In the genomic region with DNA sequence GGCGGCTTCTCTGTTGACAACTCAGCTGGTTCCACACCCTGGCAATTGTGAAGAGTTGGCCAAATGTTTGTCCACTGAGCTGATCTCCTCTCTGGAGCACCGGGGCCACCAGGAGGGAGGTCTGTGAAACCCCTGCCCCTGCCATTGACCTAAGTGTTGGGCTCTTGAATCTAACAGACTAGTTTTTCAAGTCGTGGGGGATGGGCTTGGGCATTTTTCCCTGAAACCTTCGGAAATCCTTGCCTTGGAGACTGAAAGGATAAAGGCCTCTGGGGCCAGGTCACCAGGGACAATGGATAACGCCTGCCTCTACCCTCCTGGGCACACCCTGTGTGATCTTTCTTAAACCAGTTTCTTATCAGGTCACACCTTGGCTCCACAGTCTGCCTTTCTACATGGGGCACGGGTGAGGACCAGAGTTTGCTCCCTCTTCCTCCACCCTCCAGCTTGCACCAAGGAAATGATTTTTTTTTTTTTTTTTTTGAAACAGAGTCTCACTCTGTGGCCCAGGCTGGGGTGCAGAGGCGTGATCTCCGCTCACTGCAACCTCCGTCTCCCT, we compare ENCODE assay signal across 8 cellular contexts. TPM values are rescaled to one million over a fixed set of nuclear protein-coding genes. Genes with fewer than 3 reads are reported as not detected.
DNase-seq lines count a peak whose midpoint lies in the region; ATAC-seq and TF ChIP-seq lines count a peak whose summit lies in the region.

No MANE protein-coding gene starts in this region.

- H3K36me3 Mint-ChIP-seq in brain, result peaks cover 26% of the 10 kb centered on the region

- H3K27me3 Mint-ChIP-seq in brain, result peaks cover 44% of the 10 kb centered on the region

- H2BK15ac ChIP-seq in mesendoderm (replicated peaks; ENCODE audit: low read depth), result no peak overlapping the region

- TF ChIP-seq POLR2A in vagina (IDR thresholded peaks at IDR 0.05), result no peak

- peak overlapping the region; percentile 49 for H3K4me2 ChIP-seq in mesendoderm (ENCODE audit: low read length)

- peak overlapping the region; percentile 98 for H3K56ac ChIP-seq in mesendoderm (ENCODE audit: low read length)

- peak overlapping the region in 6 of 10 donors; percentile 68 to 93 (median 83) for H3K27ac ChIP-seq in heart right ventricle
- peak overlapping the region; percentile 88 for H3K27ac ChIP-seq in mesendoderm (ENCODE audit: low read depth, low read length)
- H3K27ac ChIP-seq in vagina, result peak overlapping the region; percentile 58

- no peak overlapping the region for H4K8ac ChIP-seq in mesendoderm (ENCODE audit: low read depth, low read length)

- H3K79me1 ChIP-seq in mesendoderm (ENCODE audit: low read length), result peaks cover 9% of the 10 kb centered on the region

- H3K9me3 ChIP-seq in heart right ventricle (no peaks in the 10 kb centered on the region), vagina (no peaks in the 10 kb centered on the region)

- TF ChIP-seq CTCF in heart right ventricle (IDR thresholded peaks at IDR 0.05), result no peak
- no peak for TF ChIP-seq CTCF in brain (conservative IDR thresholded peaks at IDR 0.05)
- no peak for TF ChIP-seq CTCF in vagina (IDR thresholded peaks at IDR 0.05)

- peak overlapping the region; percentile 54 for H3K18ac ChIP-seq in mesendoderm (ENCODE audit: low read length)

- peak in 1 of 8 donors; percentile 3 for ATAC-seq in heart right ventricle
- no peak for ATAC-seq in Right ventricle myocardium inferior
- no peak for ATAC-seq in HG02763 (IDR thresholded peaks at IDR 0.05; ENCODE audit: unreplicated experiment)

- DNase-seq in heart right ventricle (no peak), Right ventricle myocardium inferior (ENCODE audit: missing footprints) (no peak), mesendoderm (peak; percentile 86), vagina (ENCODE audit: extremely low spot score in 2 of 2) (no peak), NCI-H1436 treated with DMSO at 0.1 percent for 48 hours (lab: John Stamatoyannopoulos, UW) (no peak), T1000 (lab: John Stamatoyannopoulos, UW) (no peak)

- peak overlapping the region; percentile 79 for H2BK5ac ChIP-seq in mesendoderm (ENCODE audit: low read length)

- H3K79me2 ChIP-seq in mesendoderm (ENCODE audit: control insufficient read depth, insufficient read depth, low read length), result peaks cover 29% of the 10 kb centered on the region

- H3K4me3 ChIP-seq in heart right ventricle, result peak overlapping the region; percentile 59 to 100 (median 94)
- peak overlapping the region; percentile 93 for H3K4me3 ChIP-seq in mesendoderm (ENCODE audit: low read length)
- peak overlapping the region; percentile 58 to 77 for H3K4me3 ChIP-seq in vagina

- peaks cover 47% of the 10 kb centered on the region for H3K4me1 Mint-ChIP-seq in brain

- H3K9ac ChIP-seq in mesendoderm (ENCODE audit: low read length), result peak overlapping the region; percentile 98

- no peaks in the 10 kb centered on the region for H3K27me3 ChIP-seq in heart right ventricle
- H3K27me3 ChIP-seq in mesendoderm (ENCODE audit: insufficient read depth, low read length, poor library complexity), result no peaks in the 10 kb centered on the region
- H3K27me3 ChIP-seq in vagina, result no peaks in the 10 kb centered on the region

- H3K4ac ChIP-seq in mesendoderm (ENCODE audit: low read depth, low read length), result peak overlapping the region; percentile 2

- H3K36me3 ChIP-seq in heart right ventricle (peaks cover 0 to 29% (median 11%) of the 10 kb centered on the region in 9 donors), mesendoderm (ENCODE audit: control insufficient read depth, insufficient read depth, low read length) (peaks cover 4% of the 10 kb centered on the region), vagina (no peaks in the 10 kb centered on the region)

- no peak overlapping the region for H3K23ac ChIP-seq in mesendoderm (ENCODE audit: low read length)

- H3K27ac Mint-ChIP-seq in brain, result peak overlapping the region; percentile 89 to 97 (median 95)

- H3K4me3 Mint-ChIP-seq in brain, result peak overlapping the region; percentile 96 to 100 (median 98)

- no peak overlapping the region for H4K5ac ChIP-seq in mesendoderm (ENCODE audit: low read length)

- no peaks in the 10 kb centered on the region for H3K9me3 Mint-ChIP-seq in brain

- WGBS in heart right ventricle, 2 donors, result 37 to 40% methylated on average over 9 of the region's 9 CpGs
- WGBS in mesendoderm (ENCODE audit: extremely low coverage, insufficient coverage, low lambda C conversion rate), result no CpG with 5 or more reads among the region's 9 CpGs

- no peak overlapping the region for H2BK120ac ChIP-seq in mesendoderm (ENCODE audit: low read depth, low read length)

- H2AK5ac ChIP-seq in mesendoderm (ENCODE audit: low read length), result peak overlapping the region; percentile 58

- peaks cover 13 to 46% (median 33%) of the 10 kb centered on the region in 9 donors for H3K4me1 ChIP-seq in heart right ventricle
- peaks cover 6% of the 10 kb centered on the region for H3K4me1 ChIP-seq in mesendoderm (ENCODE audit: control insufficient read depth, low read depth, low read length)
- H3K4me1 ChIP-seq in vagina, result peaks cover 44% of the 10 kb centered on the region

- intact Hi-C loops in heart right ventricle (cut with DNase I) (loop anchor here in 2 of 10 donors (2.0 kb wide), 2 partner anchors 25 to 41 kb away; a partner anchor contains a TSS), Right ventricle myocardium inferior (cut with DNase I) (no loop called here), vagina (cut with DNase I) (no loop called here)

RNA-seq across cellular contexts. Expression of a gene that starts 0.9 kb away (rescaled TPM):
- total RNA-seq in heart right ventricle (10 to 100 TPM; 10.7 to 23.5 (median 13.0) TPM), Right ventricle myocardium inferior (15.5 TPM), vagina (42.0 TPM)
- polyA plus RNA-seq in heart right ventricle (10 to 100 TPM; 25.9 to 38.2 TPM), brain (ENCODE audit: insufficient read depth, low read depth, low replicate concordance) (20.6 TPM)
- 31.9 TPM for polyA plus RNA-seq in mesendoderm (2013, experiment 1 of 2)
- polyA plus RNA-seq in mesendoderm (2013, experiment 2 of 2), result 35.0 TPM

RNA-seq across cellular contexts. Expression of a gene that starts 3.7 kb away (rescaled TPM):
- total RNA-seq in heart right ventricle (under 1 TPM in 5 of 10 donors, not detected in 5; 0.15 to 0.29 (median 0.21) TPM), Right ventricle myocardium inferior (0.19 TPM), vagina (5.6 TPM)
- polyA plus RNA-seq in heart right ventricle (under 1 TPM; 0.22 to 0.95 TPM), brain (ENCODE audit: insufficient read depth, low read depth, low replicate concordance) (2.1 TPM)
- 5.4 TPM for polyA plus RNA-seq in mesendoderm (2013, experiment 1 of 2)
- 5.6 TPM for polyA plus RNA-seq in mesendoderm (2013, experiment 2 of 2)

RNA-seq across cellular contexts. Expression of a gene that starts 13.0 kb away (rescaled TPM):
- total RNA-seq in heart right ventricle (10 to 100 TPM; 12.5 to 19.2 (median 15.8) TPM), Right ventricle myocardium inferior (15.1 TPM), vagina (23.8 TPM)
- polyA plus RNA-seq in heart right ventricle (10 to 100 TPM; 20.9 to 38.3 TPM), brain (ENCODE audit: insufficient read depth, low read depth, low replicate concordance) (59.2 TPM)
- polyA plus RNA-seq in mesendoderm (2013, experiment 1 of 2), result 10.0 TPM
- polyA plus RNA-seq in mesendoderm (2013, experiment 2 of 2), result 10.7 TPM

RNA-seq across cellular contexts. Expression of a gene that starts 41.1 kb away (rescaled TPM):
- total RNA-seq in heart right ventricle (10 to 100 TPM; 24.0 to 50.4 (median 30.0) TPM), Right ventricle myocardium inferior (33.4 TPM), vagina (93.5 TPM)
- polyA plus RNA-seq in heart right ventricle (100 to 1,000 TPM in 1 of 2 donors, 10 to 100 TPM in 1; 26.9 to 142 TPM), brain (ENCODE audit: insufficient read depth, low read depth, low replicate concordance) (23.6 TPM)
- 29.1 TPM for polyA plus RNA-seq in mesendoderm (2013, experiment 1 of 2)
- 31.1 TPM for polyA plus RNA-seq in mesendoderm (2013, experiment 2 of 2)
